In genomic region chr6:145569140-145569539, GRCh38 we compare ENCODE assay signal across 24 cellular contexts.
DNase-seq lines count a peak whose midpoint lies in the region; ATAC-seq and TF ChIP-seq lines count a peak whose summit lies in the region.
"Had no signal": no experiment of that assay in that cellular context is flagged by ENCODE, and none has a peak within 500 bp of the region (broad histone marks: within the 10 kb centered on the region; RNA-seq: fewer than 3 reads in every experiment).

No MANE protein-coding gene starts in this region.

- POLR2A ChIA-PET in IMR-90 (lab: Charles Lee; ENCODE audit: unreplicated experiment) = no interaction called here

- WGBS in IMR-90 (ENCODE audit: extremely low coverage in 2 of 2, insufficient read length in 1 of 2), 2 experiments = no CpG with 5 or more reads among the region's 3 CpGs

- no peak overlapping the region for H3K18ac ChIP-seq in IMR-90 (ENCODE audit: low read depth, low read length)

- H3K4me1 ChIP-seq in IMR-90 (ENCODE audit: control insufficient read depth, insufficient read depth, low read length) (no peaks in the 10 kb centered on the region), mucosa of descending colon (ENCODE audit: low read depth) (no peaks in the 10 kb centered on the region)
- H3K4me1 ChIP-seq: ascending aorta, colonic mucosa, thyroid gland had no signal

- no peak for TF ChIP-seq RAD21 in IMR-90 (IDR thresholded peaks at IDR 0.05; ENCODE audit: low read length)

- H4K5ac ChIP-seq in IMR-90 (ENCODE audit: low read depth, low read length) = no peak overlapping the region

- TF ChIP-seq CTCF in IMR-90 (conservative IDR thresholded peaks at IDR 0.05; ENCODE audit: low read depth, low read length) (no peak), fibroblast of mammary gland (conservative IDR thresholded peaks at IDR 0.05; ENCODE audit: control insufficient read depth, insufficient read depth, low read depth, low read length) (no peak), mucosa of descending colon (IDR thresholded peaks at IDR 0.05) (no peak)

- no peak overlapping the region for H4K8ac ChIP-seq in IMR-90 (ENCODE audit: low read depth in 2 of 2, low read length in 2 of 2)

- no peak overlapping the region for H2BK5ac ChIP-seq in IMR-90 (ENCODE audit: low read depth, low read length, poor library complexity, severe bottlenecking)

- H3K14ac ChIP-seq in IMR-90 (replicated peaks; ENCODE audit: low read depth, low read length) = no peak overlapping the region

- H3K79me1 ChIP-seq in IMR-90 (ENCODE audit: low read depth in 1 of 2, low read length in 2 of 2) = no peaks in the 10 kb centered on the region

- no peak overlapping the region for H2AK5ac ChIP-seq in IMR-90 (ENCODE audit: low read depth, low read length)

- no peaks in the 10 kb centered on the region for H4K20me1 ChIP-seq in IMR-90 (ENCODE audit: insufficient read depth, low read length)

- H2BK20ac ChIP-seq in IMR-90 (ENCODE audit: low read depth, low read length) = no peak overlapping the region

- H3K9ac ChIP-seq in IMR-90 (ENCODE audit: low read depth, low read length) = no peak overlapping the region

- no peak overlapping the region for H3K56ac ChIP-seq in IMR-90 (ENCODE audit: extremely low read depth, insufficient read depth, low read length)

- H2BK120ac ChIP-seq in IMR-90 (ENCODE audit: low read depth, low read length) = no peak overlapping the region

- H3K4ac ChIP-seq in IMR-90 (ENCODE audit: low read depth, low read length) = no peak overlapping the region

- H3K9me1 ChIP-seq in IMR-90 (ENCODE audit: insufficient read depth, low read length) = no peaks in the 10 kb centered on the region

- H3K36me3 ChIP-seq in IMR-90 (ENCODE audit: control insufficient read depth, insufficient read depth, low read length) (no peaks in the 10 kb centered on the region), mucosa of descending colon (ENCODE audit: low read depth) (no peaks in the 10 kb centered on the region)
- H3K36me3 ChIP-seq: ascending aorta, colonic mucosa, thyroid gland, WERI-Rb-1 had no signal

- TF ChIP-seq POLR2A in IMR-90 (IDR thresholded peaks at IDR 0.05; ENCODE audit: low read depth, low read length) = no peak

- H3K4me2 ChIP-seq in IMR-90 (ENCODE audit: low read depth, low read length) = no peak overlapping the region

- H3K4me3 ChIP-seq in IMR-90 (ENCODE audit: insufficient read depth, low read depth, low read length) = no peak overlapping the region
- H3K4me3 ChIP-seq in fibroblast of mammary gland (ENCODE audit: control insufficient read depth, low read depth, low read length) = no peak overlapping the region
- no peak overlapping the region for H3K4me3 ChIP-seq in mucosa of descending colon
- H3K4me3 ChIP-seq: ascending aorta, colonic mucosa, thyroid gland had no signal

- DNase-seq in EL (peak; percentile 73), IMR-90 (peak; percentile 47), NCI-H748 treated with DMSO at 0.1 percent for 48 hours (lab: John Stamatoyannopoulos, UW) (peak; percentile 78), fibroblast of mammary gland (ENCODE audit: low read depth) (peak; percentile 70), mucosa of descending colon (no peak), mesenteric fat pad (ENCODE audit: low spot score) (no peak)
- DNase-seq in activated CD4-positive, alpha-beta T cell treated with anti-CD3 and anti-CD28 coated beads for 4 hours = no peak
- DNase-seq: activated CD4-positive, alpha-beta memory T cell treated with anti-CD3 and anti-CD28 coated beads, Interleukin-2, amount 10 ng/mL, durations not matched to agents 7 days and 5 days; activated naive CD4-positive, alpha-beta T cell treated with Interleukin-2 at 50 U/mL for 16 hours; CD4-positive, alpha-beta memory T cell; colonic mucosa; DND-41; foreskin melanocyte; naive B cell; NCI-H1436; NCI-H524 treated with DMSO at 0.1 percent for 48 hours; right cardiac atrium; SHP77 treated with DMSO at 0.1 percent for 48 hours; stimulated activated naive CD4-positive, alpha-beta T cell; T-helper 1 cell; thyroid gland; WERI-Rb-1 had no signal

- intact Hi-C loops in IMR-90 (cut with micrococcal nuclease) (no loop called here), mucosa of descending colon (cut with DNase I, micrococcal nuclease) (no loop called here)

- no TSS peak for BruUV-seq in IMR-90 (replicated peaks; lab: Mats Ljungman, UMichigan)

- no peak overlapping the region for H3K27ac ChIP-seq in IMR-90 (ENCODE audit: insufficient read depth, low read length)
- H3K27ac ChIP-seq: ascending aorta, colonic mucosa, thyroid gland, WERI-Rb-1 had no signal

- dilution Hi-C loops in IMR-90 (cut with HindIII; ENCODE audit: low sequenced_read_pairs, unreplicated experiment) = no loop called here

- CTCF ChIA-PET in IMR-90 (lab: Yijun Ruan, JAX) = no interaction called here

- no peak overlapping the region for H4K91ac ChIP-seq in IMR-90 (ENCODE audit: insufficient read depth, low read depth, low read length)

- ATAC-seq in IMR-90 (ENCODE audit: low read depth) = peak; percentile 66
- no peak for ATAC-seq in mucosa of descending colon
- ATAC-seq in HG03159 (IDR thresholded peaks at IDR 0.05; ENCODE audit: unreplicated experiment) = no peak
- ATAC-seq: right cardiac atrium had no signal

- no peak overlapping the region for H2AFZ ChIP-seq in IMR-90 (replicated peaks; ENCODE audit: low read length, poor library complexity)

- no peak overlapping the region for H3K23ac ChIP-seq in IMR-90 (ENCODE audit: low read depth, low read length)

- no peak overlapping the region for H2AK9ac ChIP-seq in IMR-90 (replicated peaks; ENCODE audit: low read depth, low read length, poor library complexity)

- no peaks in the 10 kb centered on the region for H3K27me3 ChIP-seq in IMR-90 (ENCODE audit: control insufficient read depth, insufficient read depth, low read length)
- H3K27me3 ChIP-seq: ascending aorta, colonic mucosa, thyroid gland had no signal

- H3K9me3 ChIP-seq in IMR-90 (ENCODE audit: control insufficient read depth, insufficient read depth, low read length) (no peaks in the 10 kb centered on the region), mucosa of descending colon (peaks cover 6% of the 10 kb centered on the region)
- H3K9me3 ChIP-seq: colonic mucosa, thyroid gland had no signal

- no peak overlapping the region for H2BK15ac ChIP-seq in IMR-90 (ENCODE audit: low read depth, low read length)

- in situ Hi-C loops in IMR-90 (cut with MboI; ENCODE audit: low sequenced_read_pairs) = no loop called here

TF ChIP-seq in IMR-90, 13 proteins besides CTCF, POLR2A, EP300 and RAD21:
- no peak for TF ChIP-seq FOS (IDR thresholded peaks at IDR 0.05; ENCODE audit: low read depth, low read length)
- peak; percentile 49; the same call in 1 of the 2 replicates for TF ChIP-seq BHLHE40 (IDR thresholded peaks at IDR 0.05; ENCODE audit: low read depth, low read length)
- no peak for TF ChIP-seq RFX5 (IDR thresholded peaks at IDR 0.05; ENCODE audit: low read depth, low read length)
- no peak for TF ChIP-seq MAFK (IDR thresholded peaks at IDR 0.05; ENCODE audit: low read depth, low read length)
- no peak for TF ChIP-seq CHD1 (IDR thresholded peaks at IDR 0.05; ENCODE audit: low read depth, low read length)
- TF ChIP-seq CEBPB (IDR thresholded peaks at IDR 0.05; ENCODE audit: low read depth, low read length) = no peak

Comparison
In these comparisons a context has a peak if more than half of its experiments do, and no peak if none do; other contexts are left out.
1. DNase-seq: peak in EL (single experiment), IMR-90 (single experiment), NCI-H748 treated with DMSO at 0.1 percent for 48 hours (single experiment) and fibroblast of mammary gland (single experiment); none in mucosa of descending colon (0 of 3), activated CD4-positive, alpha-beta T cell treated with anti-CD3 and anti-CD28 coated beads for 4 hours (0 of 2) and mesenteric fat pad (single experiment).